ENCODE assay signal across 15 cellular contexts in the genomic region with DNA sequence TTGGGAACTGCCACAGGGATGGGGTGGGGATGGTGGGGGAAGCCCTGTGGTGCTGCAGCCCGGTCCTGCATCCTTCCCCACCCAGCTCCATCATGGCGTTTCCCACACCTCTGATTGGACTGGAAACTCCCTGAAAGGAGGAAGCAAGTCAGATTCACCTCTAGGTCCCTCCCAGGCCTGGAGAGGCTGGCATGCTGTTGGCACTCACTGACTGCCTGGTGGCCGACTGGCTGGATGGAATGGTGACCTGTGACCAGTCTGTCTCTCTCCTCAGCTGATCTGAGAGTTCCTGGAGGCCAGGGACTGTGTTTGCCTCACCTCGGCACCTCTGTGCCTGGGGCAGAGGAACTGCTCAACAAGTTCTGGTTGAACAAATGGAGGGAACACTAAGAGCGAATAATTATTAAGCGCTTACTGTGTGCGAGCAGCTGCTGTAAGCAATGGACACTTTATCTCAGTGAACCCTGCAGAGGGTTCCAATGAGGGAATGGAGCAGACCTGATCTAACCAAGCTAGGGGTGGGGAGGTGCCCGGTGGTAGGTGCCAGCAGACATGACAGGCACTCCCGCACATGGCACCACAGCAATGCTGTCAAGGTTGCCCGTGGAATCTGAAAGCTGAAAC. TPM values are rescaled to one million over a fixed set of nuclear protein-coding genes. Genes with fewer than 3 reads are reported as not detected.
DNase-seq lines count a peak whose midpoint lies in the region; ATAC-seq lines count a peak whose summit lies in the region.
"Had no signal": no experiment of that assay in that cellular context is flagged by ENCODE, and none has a peak within 500 bp of the region (broad histone marks: within the 10 kb centered on the region; RNA-seq: fewer than 3 reads in every experiment).

No MANE protein-coding gene starts in this region.

- peak; percentile 23 for DNase-seq in activated CD8-positive, alpha-beta memory T cell treated with anti-CD3 and anti-CD28 coated beads, Interleukin-2, amount 50 U/mL, for 48 hours
- DNase-seq in activated CD8-positive, alpha-beta memory T cell treated with anti-CD3 and anti-CD28 coated beads for 24 hours, result no peak
- no peak for DNase-seq in caudate nucleus (lab: John Stamatoyannopoulos, UW)
- DNase-seq in stimulated activated naive B cell treated with anti-CD40 and anti-IgM and Interleukin-4, amounts not matched to agents 10 μg/mL and 1 μg/mL and 100 μg/mL, for 72 hours, result no peak
- no peak for DNase-seq in mesendoderm
- DNase-seq: IMR-90, MV-4-11, NCI-H1436, NCI-H2029 treated with DMSO at 0.1 percent for 48 hours had no signal

- H3K4me1 ChIP-seq in skeletal muscle tissue (ENCODE audit: control insufficient read depth in 3 of 3, insufficient read depth in 3 of 3, low read length in 3 of 3) (peaks cover 38 to 48% (median 45%) of the 10 kb centered on the region in 3 donors), mesendoderm (ENCODE audit: control insufficient read depth, low read depth, low read length) (no peaks in the 10 kb centered on the region)

- H3K27me3 Mint-ChIP-seq in stimulated activated naive B cell treated with anti-CD40 and anti-IgM and Interleukin-4, amounts not matched to agents 10 μg/mL and 1 μg/mL and 100 μg/mL, for 72 hours, result peaks cover 18 to 36% of the 10 kb centered on the region in 2 donors

- H3K27ac Mint-ChIP-seq in stimulated activated naive B cell treated with anti-CD40 and anti-IgM and Interleukin-4, amounts not matched to agents 10 μg/mL and 1 μg/mL and 100 μg/mL, for 72 hours, result no peak overlapping the region

- peaks cover 0 to 5% of the 10 kb centered on the region in 2 donors for H3K4me1 Mint-ChIP-seq in stimulated activated naive B cell treated with anti-CD40 and anti-IgM and Interleukin-4, amounts not matched to agents 10 μg/mL and 1 μg/mL and 100 μg/mL, for 72 hours

- H3K4me2 ChIP-seq in mesendoderm (ENCODE audit: low read length), result no peak overlapping the region
- H3K4me2 ChIP-seq: BLaER1 treated with 17β-estradiol and CSF1 and Interleukin-3, amounts not matched to agents 10 nM and 100 nM had no signal

- no peaks in the 10 kb centered on the region for H3K9me3 ChIP-seq in skeletal muscle tissue (ENCODE audit: control insufficient read depth in 3 of 3, low read length in 3 of 3)
- H3K9me3 ChIP-seq: BLaER1 treated with 17β-estradiol and CSF1 and Interleukin-3, amounts not matched to agents 10 nM and 100 nM had no signal

- ATAC-seq in stimulated activated naive B cell treated with anti-CD40 and anti-IgM and Interleukin-4, amounts not matched to agents 10 μg/mL and 1 μg/mL and 100 μg/mL, for 72 hours (replicated peaks), result no peak
- no peak for ATAC-seq in GM18511 (IDR thresholded peaks at IDR 0.05; ENCODE audit: unreplicated experiment)

- no peaks in the 10 kb centered on the region for H3K79me2 ChIP-seq in mesendoderm (ENCODE audit: control insufficient read depth, insufficient read depth, low read length)

- no peaks in the 10 kb centered on the region for H3K36me3 Mint-ChIP-seq in stimulated activated naive B cell treated with anti-CD40 and anti-IgM and Interleukin-4, amounts not matched to agents 10 μg/mL and 1 μg/mL and 100 μg/mL, for 72 hours

- H2AK5ac ChIP-seq in mesendoderm (ENCODE audit: low read length), result no peak overlapping the region

- H3K9ac ChIP-seq in skeletal muscle tissue (ENCODE audit: low read depth in 1 of 3, low read length in 3 of 3) (peak overlapping the region; percentile 15 to 85 (median 42)), mesendoderm (ENCODE audit: low read length) (no peak overlapping the region)
- H3K9ac ChIP-seq: BLaER1 treated with 17β-estradiol and CSF1 and Interleukin-3, amounts not matched to agents 10 nM and 100 nM had no signal

- H2BK5ac ChIP-seq in mesendoderm (ENCODE audit: low read length), result no peak overlapping the region

- H3K4ac ChIP-seq in mesendoderm (ENCODE audit: low read depth, low read length), result no peak overlapping the region

- no peaks in the 10 kb centered on the region for H3K9me3 Mint-ChIP-seq in stimulated activated naive B cell treated with anti-CD40 and anti-IgM and Interleukin-4, amounts not matched to agents 10 μg/mL and 1 μg/mL and 100 μg/mL, for 72 hours

- H3K27ac ChIP-seq in caudate nucleus (ENCODE audit: low read depth, low read length), result peak overlapping the region; percentile 32
- peak overlapping the region; percentile 9 for H3K27ac ChIP-seq in layer of hippocampus (ENCODE audit: low read depth, low read length)
- peak overlapping the region; percentile 100 for H3K27ac ChIP-seq in skeletal muscle tissue (ENCODE audit: low read depth, low read length)
- H3K27ac ChIP-seq in mesendoderm (ENCODE audit: low read depth, low read length), result no peak overlapping the region
- H3K27ac ChIP-seq: BLaER1 treated with 17β-estradiol and CSF1 and Interleukin-3, amounts not matched to agents 10 nM and 100 nM had no signal

- H4K8ac ChIP-seq in mesendoderm (ENCODE audit: low read depth, low read length), result no peak overlapping the region

- H3K18ac ChIP-seq in mesendoderm (ENCODE audit: low read length), result no peak overlapping the region

- H3K4me3 ChIP-seq in skeletal muscle tissue (ENCODE audit: low read length in 3 of 3), result no peak overlapping the region
- no peak overlapping the region for H3K4me3 ChIP-seq in mesendoderm (ENCODE audit: low read length)
- H3K4me3 ChIP-seq: BLaER1 treated with 17β-estradiol and CSF1 and Interleukin-3, amounts not matched to agents 10 nM and 100 nM had no signal

- no CpG with 5 or more reads among the region's 10 CpGs for WGBS in mesendoderm (ENCODE audit: extremely low coverage, insufficient coverage, low lambda C conversion rate)

- no peaks in the 10 kb centered on the region for H3K79me1 ChIP-seq in mesendoderm (ENCODE audit: low read length)

- no peak overlapping the region for H2BK15ac ChIP-seq in mesendoderm (replicated peaks; ENCODE audit: low read depth)

- no peaks in the 10 kb centered on the region for H3K27me3 ChIP-seq in layer of hippocampus (ENCODE audit: control insufficient read depth, insufficient read depth, low read length)
- H3K27me3 ChIP-seq in skeletal muscle tissue (ENCODE audit: control insufficient read depth in 3 of 3, insufficient read depth in 3 of 3, low read length in 3 of 3), result peaks cover 0 to 3% (median 0%) of the 10 kb centered on the region in 3 donors
- H3K27me3 ChIP-seq in mesendoderm (ENCODE audit: insufficient read depth, low read length, poor library complexity), result no peaks in the 10 kb centered on the region
- H3K27me3 ChIP-seq: BLaER1 treated with 17β-estradiol and CSF1 and Interleukin-3, amounts not matched to agents 10 nM and 100 nM had no signal

- no peak overlapping the region for H2BK120ac ChIP-seq in mesendoderm (ENCODE audit: low read depth, low read length)

- H4K5ac ChIP-seq in mesendoderm (ENCODE audit: low read length), result no peak overlapping the region

- peaks cover 0 to 4% (median 0%) of the 10 kb centered on the region in 3 donors for H3K36me3 ChIP-seq in skeletal muscle tissue (ENCODE audit: control insufficient read depth in 3 of 3, insufficient read depth in 3 of 3, low read length in 3 of 3)
- H3K36me3 ChIP-seq in mesendoderm (ENCODE audit: control insufficient read depth, insufficient read depth, low read length), result no peaks in the 10 kb centered on the region
- H3K36me3 ChIP-seq: BLaER1 treated with 17β-estradiol and CSF1 and Interleukin-3, amounts not matched to agents 10 nM and 100 nM had no signal

- H3K56ac ChIP-seq in mesendoderm (ENCODE audit: low read length), result no peak overlapping the region

- no peak overlapping the region for H3K4me3 Mint-ChIP-seq in stimulated activated naive B cell treated with anti-CD40 and anti-IgM and Interleukin-4, amounts not matched to agents 10 μg/mL and 1 μg/mL and 100 μg/mL, for 72 hours

- H3K23ac ChIP-seq in mesendoderm (ENCODE audit: low read length), result no peak overlapping the region

RNA-seq across cellular contexts. Expression of gene HHATL, which starts 3.5 kb away (rescaled TPM):
- 23.0 TPM for total RNA-seq in skeletal muscle tissue
- polyA plus RNA-seq in mesendoderm (2013, experiment 1 of 2), result not detected
- not detected for polyA plus RNA-seq in mesendoderm (2013, experiment 2 of 2)
- total RNA-seq: A172, IMR-90, LHCN-M2 had no signal
- polyA plus RNA-seq: IMR-90 had no signal

RNA-seq across cellular contexts. Expression of gene KLHL40, which starts 20.7 kb away (rescaled TPM):
- 179 TPM for total RNA-seq in skeletal muscle tissue
- not detected for polyA plus RNA-seq in mesendoderm (2013, experiment 1 of 2)
- not detected for polyA plus RNA-seq in mesendoderm (2013, experiment 2 of 2)
- total RNA-seq: A172, IMR-90 had no signal
- polyA plus RNA-seq: IMR-90 had no signal

RNA-seq across cellular contexts. Expression of gene ZBTB47, which starts 52.6 kb away (rescaled TPM):
- total RNA-seq in skeletal muscle tissue, result 21.4 TPM
- polyA plus RNA-seq in mesendoderm (2013, experiment 1 of 2), result 1.2 TPM
- 1.2 TPM for polyA plus RNA-seq in mesendoderm (2013, experiment 2 of 2)
